ENCODE assay signal across 22 cellular contexts in genomic region chr1:3247521-3248031, GRCh38.
DNase-seq lines count a peak whose midpoint lies in the region; ATAC-seq and TF ChIP-seq lines count a peak whose summit lies in the region.
"Had no signal": no experiment of that assay in that cellular context is flagged by ENCODE, and none has a peak within 500 bp of the region (broad histone marks: within the 10 kb centered on the region; RNA-seq: fewer than 3 reads in every experiment).

No MANE protein-coding gene starts in this region.

- H3K4me2 ChIP-seq in H9 (ENCODE audit: insufficient read depth, insufficient read length, low read length): no peak overlapping the region

- no peak for TF ChIP-seq EP300 in gastroesophageal sphincter (IDR thresholded peaks at IDR 0.05)

- H3T11ph ChIP-seq in H9 (ENCODE audit: low read length): no peak overlapping the region

- H4K20me1 ChIP-seq in H9 (ENCODE audit: control insufficient read depth, insufficient read depth, insufficient read length): no peaks in the 10 kb centered on the region

- no peak overlapping the region for H2AK5ac ChIP-seq in H9 (ENCODE audit: insufficient read length, low read length)

- no peak overlapping the region; the same call in 1 of the 2 replicates for H3K14ac ChIP-seq in H9 (ENCODE audit: insufficient read depth, low read length)

- H3K4me3 Mint-ChIP-seq in H9 (peak overlapping the region; percentile 22 to 57; a peak in 3 of 5 replicates), endothelial cell (ENCODE audit: unreplicated experiment) (no peak overlapping the region), neural crest cell (peak overlapping the region; percentile 41), osteocyte (ENCODE audit: unreplicated experiment) (no peak overlapping the region)
- H3K4me3 Mint-ChIP-seq: activated CD4-positive, alpha-beta T cell treated with anti-CD3 and anti-CD28 coated beads, Interleukin-2, amount 10 ng/mL, durations not matched to agents 7 days and 5 days; activated CD8-positive, alpha-beta memory T cell treated with anti-CD3 and anti-CD28 coated beads, Interleukin-2, amount 10 ng/mL, durations not matched to agents 7 days and 5 days; activated T-helper 1 cell treated with anti-CD3 and anti-CD28 coated beads, Interleukin-12 subunit alpha, Interleukin-12 subunit beta, Interleukin-2, Interleukin-4 antibody, amounts not matched to agents 30 ng/mL and 10 ng/mL and 1 ng/mL, durations not matched to agents 14 hours and 24 hours and 36 hours; natural killer cell had no signal

- H2AFZ ChIP-seq in H9 (ENCODE audit: low read length): no peak overlapping the region

- H3K18ac ChIP-seq in H9 (ENCODE audit: insufficient read length, low read depth, low read length): no peak overlapping the region

- WGBS in H9 (ENCODE audit: extremely low coverage, insufficient read length, low lambda C conversion rate): no CpG with 5 or more reads among the region's 50 CpGs
- 21% methylated on average over 50 of the region's 50 CpGs for WGBS in HUES64
- no CpG with 5 or more reads among the region's 50 CpGs for WGBS in gastroesophageal sphincter (ENCODE audit: low coverage in 1 of 2), 2 donors
- WGBS in adrenal gland, 4 donors: 0 to 6% (median 1%) methylated on average over 13 to 50 of the region's 50 CpGs

- intact Hi-C loops in adrenal gland (cut with DNase I): no loop called here

- H3K36me3 ChIP-seq in HUES64 (ENCODE audit: insufficient read depth, low read length) (no peaks in the 10 kb centered on the region), gastroesophageal sphincter (no peaks in the 10 kb centered on the region), adrenal gland (replicated peaks in 1 of 2) (no peaks in the 10 kb centered on the region)
- H3K36me3 ChIP-seq: heart right ventricle, upper lobe of left lung had no signal

- H3K27ac ChIP-seq in H9 (ENCODE audit: insufficient read length, low read depth, low read length) (no peak overlapping the region), HUES64 (ENCODE audit: low read depth, low read length) (no peak overlapping the region), gastroesophageal sphincter (no peak overlapping the region), adrenal gland (no peak overlapping the region)
- H3K27ac ChIP-seq: upper lobe of left lung had no signal

- peak; percentile 63 for DNase-seq in H9
- peak; percentile 26 for DNase-seq in endothelial cell (ENCODE audit: low spot score)
- no peak for DNase-seq in neural crest cell (ENCODE audit: low read depth, low spot score)
- DNase-seq in adrenal gland: no peak
- DNase-seq in osteocyte (ENCODE audit: extremely low spot score, unreplicated experiment): no peak
- DNase-seq: activated CD4-positive, alpha-beta T cell treated with anti-CD3 and anti-CD28 coated beads, Interleukin-2, amount 10 ng/mL, durations not matched to agents 7 days and 5 days; activated CD8-positive, alpha-beta memory T cell treated with anti-CD3 and anti-CD28 coated beads, Interleukin-2, amount 10 ng/mL, durations not matched to agents 7 days and 5 days; activated naive CD4-positive, alpha-beta T cell treated with anti-CD3 and anti-CD28 coated beads, Interleukin-2, amount 50 U/mL, for 16 hours; central memory CD4-positive, alpha-beta T cell; dermis blood vessel endothelial cell; heart right ventricle; IMR-90; natural killer cell; NCI-H1105 treated with DMSO at 0.1 percent for 48 hours; NCI-H2081 treated with DMSO at 0.1 percent for 48 hours; NCI-H446; OCI-M1 had no signal

- H3K36me3 Mint-ChIP-seq in H9 (ENCODE audit: insufficient read depth in 1 of 3, low read depth in 3 of 3) (no peaks in the 10 kb centered on the region), endothelial cell (ENCODE audit: low read depth, unreplicated experiment) (no peaks in the 10 kb centered on the region), neural crest cell (ENCODE audit: low read depth) (peaks cover 3% of the 10 kb centered on the region), osteocyte (ENCODE audit: unreplicated experiment) (no peaks in the 10 kb centered on the region)
- H3K36me3 Mint-ChIP-seq: activated CD8-positive, alpha-beta memory T cell treated with anti-CD3 and anti-CD28 coated beads, Interleukin-2, amount 10 ng/mL, durations not matched to agents 7 days and 5 days; natural killer cell had no signal

- H3K27ac Mint-ChIP-seq in H9: no peak overlapping the region
- peak overlapping the region; percentile 20 for H3K27ac Mint-ChIP-seq in endothelial cell (ENCODE audit: unreplicated experiment)
- H3K27ac Mint-ChIP-seq in neural crest cell (ENCODE audit: unreplicated experiment): no peak overlapping the region
- no peak overlapping the region for H3K27ac Mint-ChIP-seq in osteocyte (ENCODE audit: unreplicated experiment)
- H3K27ac Mint-ChIP-seq: activated CD4-positive, alpha-beta T cell treated with anti-CD3 and anti-CD28 coated beads, Interleukin-2, amount 10 ng/mL, durations not matched to agents 7 days and 5 days; activated CD8-positive, alpha-beta memory T cell treated with anti-CD3 and anti-CD28 coated beads, Interleukin-2, amount 10 ng/mL, durations not matched to agents 7 days and 5 days; activated T-helper 1 cell treated with anti-CD3 and anti-CD28 coated beads, Interleukin-12 subunit alpha, Interleukin-12 subunit beta, Interleukin-2, Interleukin-4 antibody, amounts not matched to agents 30 ng/mL and 10 ng/mL and 1 ng/mL, durations not matched to agents 14 hours and 24 hours and 36 hours; natural killer cell had no signal

- no peak overlapping the region for H3K23ac ChIP-seq in H9 (ENCODE audit: insufficient read length, low read depth, low read length)

- no peak overlapping the region for H2BK12ac ChIP-seq in H9 (ENCODE audit: insufficient read length, low read depth, low read length)

- no peak overlapping the region for H4K91ac ChIP-seq in H9 (ENCODE audit: insufficient read length, low read depth, low read length)

- no peak overlapping the region for H2BK5ac ChIP-seq in H9 (ENCODE audit: insufficient read length, low read length)

- no peak overlapping the region for H2BK20ac ChIP-seq in H9 (ENCODE audit: low read depth, low read length, poor library complexity, severe bottlenecking)

- no peaks in the 10 kb centered on the region for H3K23me2 ChIP-seq in H9 (ENCODE audit: insufficient read length, low read depth, low read length, poor library complexity, severe bottlenecking)

- peaks cover 4 to 29% of the 10 kb centered on the region in 2 experiments for H3K4me1 Mint-ChIP-seq in H9
- H3K4me1 Mint-ChIP-seq in endothelial cell (ENCODE audit: unreplicated experiment): peaks cover 42% of the 10 kb centered on the region
- peaks cover 44% of the 10 kb centered on the region for H3K4me1 Mint-ChIP-seq in neural crest cell
- H3K4me1 Mint-ChIP-seq in osteocyte (ENCODE audit: unreplicated experiment): peaks cover 5% of the 10 kb centered on the region
- H3K4me1 Mint-ChIP-seq: activated CD4-positive, alpha-beta T cell treated with anti-CD3 and anti-CD28 coated beads, Interleukin-2, amount 10 ng/mL, durations not matched to agents 7 days and 5 days; activated CD8-positive, alpha-beta memory T cell treated with anti-CD3 and anti-CD28 coated beads, Interleukin-2, amount 10 ng/mL, durations not matched to agents 7 days and 5 days; natural killer cell had no signal

- no peaks in the 10 kb centered on the region for H3K79me2 ChIP-seq in H9 (ENCODE audit: insufficient read depth, low read length)

- H3K4ac ChIP-seq in H9 (ENCODE audit: low read depth, low read length): no peak overlapping the region

- no peak overlapping the region for H4K5ac ChIP-seq in H9 (ENCODE audit: insufficient read length, low read depth, low read length)

- H3K27me3 ChIP-seq in H9 (ENCODE audit: insufficient read depth, low read length) (no peaks in the 10 kb centered on the region; the same call in 1 of the 2 replicates), HUES64 (ENCODE audit: insufficient read depth, low read length) (peaks cover 21% of the 10 kb centered on the region), gastroesophageal sphincter (peaks cover 96% of the 10 kb centered on the region), adrenal gland (peaks cover 28% of the 10 kb centered on the region)
- H3K27me3 ChIP-seq: upper lobe of left lung had no signal

- no peaks in the 10 kb centered on the region for H3K79me1 ChIP-seq in H9 (ENCODE audit: insufficient read depth, low read depth, low read length, poor library complexity, severe bottlenecking)

- no peaks in the 10 kb centered on the region for H3K9me3 ChIP-seq in H9 (ENCODE audit: control insufficient read depth, low read depth, low read length)
- no peaks in the 10 kb centered on the region for H3K9me3 ChIP-seq in HUES64 (ENCODE audit: insufficient read depth, low read depth, low read length)
- no peaks in the 10 kb centered on the region for H3K9me3 ChIP-seq in gastroesophageal sphincter
- no peaks in the 10 kb centered on the region for H3K9me3 ChIP-seq in adrenal gland (replicated peaks in 1 of 3)
- H3K9me3 ChIP-seq: heart right ventricle, upper lobe of left lung had no signal

- H3K4me3 ChIP-seq in HUES64 (ENCODE audit: low read length): peak overlapping the region; percentile 33
- H3K4me3 ChIP-seq in gastroesophageal sphincter: no peak overlapping the region
- no peak overlapping the region for H3K4me3 ChIP-seq in adrenal gland
- H3K4me3 ChIP-seq: upper lobe of left lung had no signal

- H3K4me1 ChIP-seq in H9 (ENCODE audit: insufficient read depth, low read length) (no peaks in the 10 kb centered on the region), HUES64 (ENCODE audit: insufficient read depth, low read length) (0 out of 2 replicates have a peak, but pooled peaks cover 11% of the 10 kb centered on the region), gastroesophageal sphincter (peaks cover 0 to 21% (median 0%) of the 10 kb centered on the region in 3 donors), adrenal gland (replicated peaks in 1 of 2) (no peaks in the 10 kb centered on the region)

- no peak overlapping the region for H2BK15ac ChIP-seq in H9 (ENCODE audit: low read depth, low read length)

- H3K9ac ChIP-seq in H9 (ENCODE audit: extremely low read depth, insufficient read length, low read length) (no peak overlapping the region), HUES64 (ENCODE audit: low read depth, low read length) (no peak overlapping the region)

- no peak overlapping the region for H4K8ac ChIP-seq in H9 (replicated peaks; ENCODE audit: insufficient read length, low read depth, low read length)

- TF ChIP-seq POLR2A in gastroesophageal sphincter (IDR thresholded peaks at IDR 0.05): no peak
- TF ChIP-seq POLR2A in adrenal gland (IDR thresholded peaks at IDR 0.05): no peak

- no peak for TF ChIP-seq CTCF in H9 (conservative IDR thresholded peaks at IDR 0.05)
- TF ChIP-seq CTCF in endothelial cell (IDR thresholded peaks at IDR 0.05; ENCODE audit: unreplicated experiment): no peak
- TF ChIP-seq CTCF in neural crest cell (conservative IDR thresholded peaks at IDR 0.05): no peak
- TF ChIP-seq CTCF in gastroesophageal sphincter (IDR thresholded peaks at IDR 0.05): no peak
- TF ChIP-seq CTCF in adrenal gland (IDR thresholded peaks at IDR 0.05): no peak
- no peak for TF ChIP-seq CTCF in osteocyte (IDR thresholded peaks at IDR 0.05)

- no peak overlapping the region for H3K56ac ChIP-seq in H9 (ENCODE audit: insufficient read length, low read depth, low read length)

- H3K9me3 Mint-ChIP-seq in H9 (no peaks in the 10 kb centered on the region), endothelial cell (ENCODE audit: unreplicated experiment) (no peaks in the 10 kb centered on the region), neural crest cell (no peaks in the 10 kb centered on the region), osteocyte (ENCODE audit: unreplicated experiment) (no peaks in the 10 kb centered on the region)
- H3K9me3 Mint-ChIP-seq: activated CD4-positive, alpha-beta T cell treated with anti-CD3 and anti-CD28 coated beads, Interleukin-2, amount 10 ng/mL, durations not matched to agents 7 days and 5 days; activated T-helper 1 cell treated with anti-CD3 and anti-CD28 coated beads, Interleukin-12 subunit alpha, Interleukin-12 subunit beta, Interleukin-2, Interleukin-4 antibody, amounts not matched to agents 30 ng/mL and 10 ng/mL and 1 ng/mL, durations not matched to agents 14 hours and 24 hours and 36 hours; natural killer cell had no signal

- H2BK120ac ChIP-seq in H9 (ENCODE audit: low read depth, low read length, poor library complexity, severe bottlenecking): no peak overlapping the region

- no peak for ATAC-seq in gastroesophageal sphincter
- ATAC-seq in GM21723 (IDR thresholded peaks at IDR 0.05; ENCODE audit: unreplicated experiment): no peak
- ATAC-seq: activated CD8-positive, alpha-beta memory T cell treated with anti-CD3 and anti-CD28 coated beads, Interleukin-2, amount 10 ng/mL, durations not matched to agents 7 days and 5 days; natural killer cell had no signal

- H3K27me3 Mint-ChIP-seq in H9 (ENCODE audit: low read depth) (peaks cover 25% of the 10 kb centered on the region), endothelial cell (ENCODE audit: unreplicated experiment) (peaks cover 11% of the 10 kb centered on the region), neural crest cell (ENCODE audit: low read depth) (peaks cover 70% of the 10 kb centered on the region), osteocyte (ENCODE audit: unreplicated experiment) (no peaks in the 10 kb centered on the region)

Comparison
In these comparisons a context has a peak if more than half of its experiments do, and no peak if none do; other contexts are left out.
1. DNase-seq: peak in H9 (single experiment) and endothelial cell (single experiment); none in neural crest cell (single experiment), adrenal gland (0 of 7) and osteocyte (single experiment).
2. H3K4me3 Mint-ChIP-seq: peak in H9 (2 of 2) and neural crest cell (single experiment); none in endothelial cell (single experiment) and osteocyte (single experiment).